In the genomic region with DNA sequence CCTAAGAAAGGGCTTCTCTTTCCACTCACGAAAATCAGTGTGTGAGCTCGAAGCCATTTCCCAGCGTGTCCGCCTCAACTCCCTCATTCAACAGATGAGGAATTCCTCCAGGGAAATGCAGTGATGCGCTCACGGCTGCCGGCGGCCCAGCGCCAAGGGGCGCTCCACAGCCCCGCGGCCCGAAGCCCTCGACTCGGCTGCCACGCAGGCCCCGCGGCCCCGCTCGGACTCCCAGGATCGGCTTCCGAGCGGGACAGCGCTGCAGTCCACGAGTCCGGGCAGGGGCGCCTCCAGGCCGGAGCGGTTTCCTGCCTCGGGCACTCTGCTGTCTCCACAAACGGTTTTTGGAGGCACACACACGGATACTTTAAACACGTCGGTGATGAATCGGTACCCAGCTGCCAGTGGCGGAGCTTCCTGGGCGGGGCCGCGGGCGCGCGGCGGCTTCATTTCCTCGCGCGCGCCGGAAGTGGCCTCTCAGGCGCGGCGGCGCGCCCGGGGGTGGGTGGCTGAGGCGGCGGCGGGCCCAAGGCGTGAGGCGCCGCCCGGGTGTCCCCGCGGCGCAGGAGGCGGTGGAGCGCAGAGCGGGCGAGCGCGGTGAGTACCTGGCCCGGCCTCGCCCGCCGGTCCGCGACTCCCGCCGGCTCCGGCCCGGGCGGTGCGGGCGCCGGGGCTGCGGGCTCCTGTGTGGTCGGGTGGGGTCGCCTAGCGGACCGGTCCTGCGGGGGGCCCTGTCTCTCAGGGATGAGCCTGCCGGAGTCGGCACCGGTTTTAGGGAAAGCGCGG, we compare ENCODE assay signal across 8 cellular contexts. TPM values are rescaled to one million over a fixed set of nuclear protein-coding genes. Genes with fewer than 3 reads are reported as not detected.
DNase-seq lines count a peak whose midpoint lies in the region; ATAC-seq and TF ChIP-seq lines count a peak whose summit lies in the region.

A gene with protein sequence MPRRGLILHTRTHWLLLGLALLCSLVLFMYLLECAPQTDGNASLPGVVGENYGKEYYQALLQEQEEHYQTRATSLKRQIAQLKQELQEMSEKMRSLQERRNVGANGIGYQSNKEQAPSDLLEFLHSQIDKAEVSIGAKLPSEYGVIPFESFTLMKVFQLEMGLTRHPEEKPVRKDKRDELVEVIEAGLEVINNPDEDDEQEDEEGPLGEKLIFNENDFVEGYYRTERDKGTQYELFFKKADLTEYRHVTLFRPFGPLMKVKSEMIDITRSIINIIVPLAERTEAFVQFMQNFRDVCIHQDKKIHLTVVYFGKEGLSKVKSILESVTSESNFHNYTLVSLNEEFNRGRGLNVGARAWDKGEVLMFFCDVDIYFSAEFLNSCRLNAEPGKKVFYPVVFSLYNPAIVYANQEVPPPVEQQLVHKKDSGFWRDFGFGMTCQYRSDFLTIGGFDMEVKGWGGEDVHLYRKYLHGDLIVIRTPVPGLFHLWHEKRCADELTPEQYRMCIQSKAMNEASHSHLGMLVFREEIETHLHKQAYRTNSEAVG (plus strand): TSS at position 475 of the 786 bp plus-strand sequence. CDS start 16,705 bp downstream, outside the sequence.

- TF ChIP-seq CTCF in kidney epithelial cell (IDR thresholded peaks at IDR 0.05; ENCODE audit: insufficient read depth, low read length, poor library complexity, severe bottlenecking) = no peak

- peak; percentile 75 for ATAC-seq in GM18907 (IDR thresholded peaks at IDR 0.05; ENCODE audit: unreplicated experiment)
- peak; percentile 65 for ATAC-seq in HG03135 (IDR thresholded peaks at IDR 0.05; ENCODE audit: unreplicated experiment)

- H3K36me3 ChIP-seq in kidney epithelial cell (ENCODE audit: control insufficient read depth, insufficient read depth, low read length) = no peaks in the 10 kb centered on the region

- H3K4me3 ChIP-seq in kidney epithelial cell (ENCODE audit: low read depth, low read length) = peak within 1 kb of the TSS; percentile 63

- DNase-seq in AG08395 (ENCODE audit: low spot score) (peak; percentile 89), NCI-H226 (peak; percentile 84), cerebellum (ENCODE audit: low spot score) (peak; percentile 86), kidney epithelial cell (ENCODE audit: low read depth) (peak; percentile 50)
- peak; percentile 80 for DNase-seq in activated CD4-positive, alpha-beta T cell treated with anti-CD3 and anti-CD28 coated beads for 1 hour
- DNase-seq in stimulated activated CD4-positive, alpha-beta T cell treated with anti-CD3 and anti-CD28 coated beads, Interleukin-15, amount 100 ng/mL, for 24 hours = peak; percentile 90

- H3K27me3 ChIP-seq in kidney epithelial cell (ENCODE audit: control insufficient read depth, insufficient read depth, low read length) = no peaks in the 10 kb centered on the region

RNA-seq across cellular contexts. Expression of the gene that starts here (rescaled TPM):
- 28.9 TPM for total RNA-seq in cerebellum
- total RNA-seq in kidney epithelial cell = 16.0 and 17.3 TPM in 2 replicates

Comparison
In these comparisons a context has a peak if more than half of its experiments do, and no peak if none do; other contexts are left out.
1. Peak in every context shown above with its lines: DNase-seq, ATAC-seq and H3K4me3 ChIP-seq.